In the genomic region with DNA sequence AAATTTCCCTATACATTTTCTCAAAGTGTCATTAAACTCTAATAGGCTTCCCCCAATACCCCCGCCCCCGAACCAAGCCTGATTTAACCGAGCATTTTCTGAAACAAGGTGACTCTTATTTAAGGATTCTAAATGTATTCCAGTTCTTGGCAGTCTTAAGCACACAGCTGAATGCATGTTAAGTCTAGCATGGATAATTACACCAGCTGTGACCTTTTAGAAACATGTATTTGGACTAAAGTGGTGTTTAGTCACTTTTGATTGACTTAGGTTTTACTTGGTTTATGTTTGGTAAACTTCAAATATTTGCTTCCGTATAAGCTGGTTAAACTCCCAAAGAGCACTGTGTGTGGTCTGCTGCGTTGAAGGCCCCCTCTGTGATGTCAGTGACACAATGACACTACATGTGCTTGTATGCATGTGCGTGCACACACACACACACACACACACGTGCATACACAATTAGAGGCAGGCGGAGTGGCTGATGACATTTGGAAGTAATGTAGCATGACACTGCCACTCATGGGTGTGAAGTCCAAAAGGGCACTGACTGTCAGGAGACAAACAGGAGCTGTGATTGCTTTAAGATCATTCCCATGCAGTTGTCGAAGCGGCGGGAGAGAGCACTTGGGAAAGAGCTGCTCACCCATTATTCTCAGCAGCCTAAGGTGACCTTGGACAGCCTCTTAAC, we compare ENCODE assay signal across 22 cellular contexts.
DNase-seq lines count a peak whose midpoint lies in the region; ATAC-seq, FAIRE-seq and TF ChIP-seq lines count a peak whose summit lies in the region.
"Had no signal": no experiment of that assay in that cellular context is flagged by ENCODE, and none has a peak within 500 bp of the region (broad histone marks: within the 10 kb centered on the region; RNA-seq: fewer than 3 reads in every experiment).

No MANE protein-coding gene starts in this region.

- no peak for FAIRE-seq in D721Med (lab: Jason Lieb, UNC)
- FAIRE-seq: H54, pancreas had no signal

- no peak for TF ChIP-seq POLR2A in GM18505 (IDR thresholded peaks at IDR 0.05; ENCODE audit: borderline replicate concordance, extremely low read depth, insufficient read depth, insufficient read length)

- no peak for TF ChIP-seq CTCF in D721Med (IDR thresholded peaks at IDR 0.05; ENCODE audit: insufficient read depth, missing control alignments)

- ATAC-seq in GM18505 (IDR thresholded peaks at IDR 0.05; ENCODE audit: unreplicated experiment) (no peak), HG02642 (IDR thresholded peaks at IDR 0.05; ENCODE audit: poor library complexity, unreplicated experiment) (no peak)
- ATAC-seq: body of pancreas; heart left ventricle; pancreas; stimulated activated naive CD8-positive, alpha-beta T cell treated with anti-CD3 and anti-CD28 coated beads, Interleukin-15, Interleukin-2, amounts not matched to agents 100 U/mL and 50 U/mL, for 24 hours had no signal

- DNase-seq in HuH-7 (ENCODE audit: low spot score) (peak; percentile 12), SW480 (ENCODE audit: low spot score) (peak; percentile 63), islet precursor cell (peak; percentile 36), retina (peak; percentile 78), D721Med (ENCODE audit: insufficient read length, low spot score) (no peak)
- DNase-seq: activated CD4-positive, alpha-beta T cell treated with anti-CD3 and anti-CD28 coated beads, Interleukin-2, amount 50 U/mL, for 1 hour; activated naive CD8-positive, alpha-beta T cell treated with anti-CD3 and anti-CD28 coated beads for 36 hours; body of pancreas; CD4-positive, alpha-beta T cell; DND-41; heart left ventricle; immature natural killer cell; IMR-90; mammary epithelial cell; naive B cell; pancreas; SIG-M5; stimulated activated naive CD8-positive, alpha-beta T cell treated with anti-CD3 and anti-CD28 coated beads, Interleukin-15, Interleukin-2, amounts not matched to agents 100 U/mL and 50 U/mL, for 24 hours; tibial artery had no signal
